Comparison of ENCODE assay signal across 8 cellular contexts in the genomic region with DNA sequence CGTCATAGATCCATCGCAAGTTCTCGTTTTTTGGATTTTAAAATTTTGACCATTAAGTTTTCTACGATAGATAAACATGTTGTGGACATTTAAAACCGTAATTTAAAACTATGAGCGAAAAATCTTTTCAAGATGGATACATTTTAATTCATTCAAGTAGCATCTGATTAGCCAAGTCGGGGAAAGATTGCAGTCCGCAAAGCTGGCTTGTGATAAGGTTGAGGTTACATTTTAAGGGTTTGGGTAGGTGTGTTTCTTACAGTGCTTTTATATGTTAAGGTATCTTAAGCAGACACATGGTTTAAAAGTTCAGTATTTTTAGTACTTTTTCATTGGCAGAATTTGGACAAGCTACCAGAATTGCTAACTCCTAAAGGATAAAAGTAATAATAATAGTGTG. TPM values are rescaled to one million over a fixed set of nuclear protein-coding genes. Genes with fewer than 3 reads are reported as not detected.
DNase-seq lines count a peak whose midpoint lies in the region; ATAC-seq and TF ChIP-seq lines count a peak whose summit lies in the region.

No MANE protein-coding gene starts in this region.

- intact Hi-C loops in CD8-positive, alpha-beta T cell (cut with DNase I, micrococcal nuclease), result loop anchor here in 1 of 2 experiments (2.0 to 5.0 kb wide), 2 partner anchors 16 to 1544 kb away; partner anchors contain the start of gene AGPAT4

- no peaks in the 10 kb centered on the region for H3K36me3 ChIP-seq in CD8-positive, alpha-beta T cell (ENCODE audit: insufficient read depth, low read length)
- peaks cover 18% of the 10 kb centered on the region for H3K36me3 ChIP-seq in NT2/D1 (ENCODE audit: insufficient read depth, insufficient read length, low read length)
- peaks cover 6% of the 10 kb centered on the region for H3K36me3 ChIP-seq in effector memory CD4-positive, alpha-beta T cell (ENCODE audit: control insufficient read depth, insufficient read depth, low read length)

- no peaks in the 10 kb centered on the region for H3K27me3 Mint-ChIP-seq in CD8-positive, alpha-beta T cell (ENCODE audit: low read depth)
- H3K27me3 Mint-ChIP-seq in nephron progenitor cell (ENCODE audit: low read depth, poor library complexity), result peaks cover 5% of the 10 kb centered on the region

- no peak for DNase-seq in CD8-positive, alpha-beta T cell
- DNase-seq in NT2/D1 (ENCODE audit: low read depth, low spot score) (no peak), nephron progenitor cell (no peak), DMS79 (lab: John Stamatoyannopoulos, UW) (no peak), NCI-H2171 treated with DMSO at 0.1 percent for 48 hours (lab: John Stamatoyannopoulos, UW) (no peak)
- DNase-seq in effector memory CD4-positive, alpha-beta T cell, result no peak

- no peaks in the 10 kb centered on the region for H3K9me3 Mint-ChIP-seq in CD8-positive, alpha-beta T cell
- H3K9me3 Mint-ChIP-seq in nephron progenitor cell, result peaks cover 14% of the 10 kb centered on the region

- peaks cover 65% of the 10 kb centered on the region for H3K4me1 ChIP-seq in CD8-positive, alpha-beta T cell (ENCODE audit: insufficient read depth, low read length)
- no peaks in the 10 kb centered on the region for H3K4me1 ChIP-seq in NT2/D1 (ENCODE audit: insufficient read depth, insufficient read length)
- peaks cover 36% of the 10 kb centered on the region for H3K4me1 ChIP-seq in effector memory CD4-positive, alpha-beta T cell (ENCODE audit: control insufficient read depth, insufficient read depth, low read length, poor library complexity, severe bottlenecking)

- peak overlapping the region; percentile 91 for H3K27ac Mint-ChIP-seq in CD8-positive, alpha-beta T cell
- H3K27ac Mint-ChIP-seq in nephron progenitor cell, result peak overlapping the region; percentile 97

- peak overlapping the region; percentile 94 for H3K4me3 ChIP-seq in CD8-positive, alpha-beta T cell (ENCODE audit: low read depth, low read length)
- peak overlapping the region; percentile 85 for H3K4me3 ChIP-seq in NT2/D1 (ENCODE audit: insufficient read length, low read depth)
- peak overlapping the region; percentile 92 for H3K4me3 ChIP-seq in effector memory CD4-positive, alpha-beta T cell (ENCODE audit: insufficient read depth, low read depth, low read length, poor library complexity, severe bottlenecking)

- H3K9me3 ChIP-seq in CD8-positive, alpha-beta T cell (ENCODE audit: low read length), result no peaks in the 10 kb centered on the region
- no peaks in the 10 kb centered on the region for H3K9me3 ChIP-seq in NT2/D1 (ENCODE audit: insufficient read depth, low read length)
- no peaks in the 10 kb centered on the region for H3K9me3 ChIP-seq in effector memory CD4-positive, alpha-beta T cell (ENCODE audit: control insufficient read depth, low read length)

- no peaks in the 10 kb centered on the region for H3K27me3 ChIP-seq in CD8-positive, alpha-beta T cell (ENCODE audit: insufficient read depth, low read length)
- no peaks in the 10 kb centered on the region for H3K27me3 ChIP-seq in NT2/D1 (ENCODE audit: insufficient read depth, insufficient read length)
- no peaks in the 10 kb centered on the region for H3K27me3 ChIP-seq in effector memory CD4-positive, alpha-beta T cell (replicated peaks; ENCODE audit: control insufficient read depth, insufficient read depth, low read length, poor library complexity, severe bottlenecking)

- peak overlapping the region; percentile 90 for H3K9ac ChIP-seq in NT2/D1 (ENCODE audit: insufficient read length, low read depth)

- peak overlapping the region; percentile 94 for H3K27ac ChIP-seq in CD8-positive, alpha-beta T cell (ENCODE audit: low read depth, low read length)
- peak overlapping the region; percentile 94 for H3K27ac ChIP-seq in effector memory CD4-positive, alpha-beta T cell (ENCODE audit: insufficient read depth, low read length, poor library complexity, severe bottlenecking)

- no peak for TF ChIP-seq CTCF in CD8-positive, alpha-beta T cell (IDR thresholded peaks at IDR 0.05)
- no peak for TF ChIP-seq CTCF in nephron progenitor cell (IDR thresholded peaks at IDR 0.05)

- H3K36me3 Mint-ChIP-seq in CD8-positive, alpha-beta T cell, result peaks cover 21% of the 10 kb centered on the region
- H3K36me3 Mint-ChIP-seq in nephron progenitor cell (ENCODE audit: low read depth), result peaks cover 55% of the 10 kb centered on the region

- H3K4me1 Mint-ChIP-seq in CD8-positive, alpha-beta T cell (ENCODE audit: low read depth), result peaks cover 67% of the 10 kb centered on the region
- H3K4me1 Mint-ChIP-seq in nephron progenitor cell, result peaks cover 35% of the 10 kb centered on the region

- POLR2A ChIA-PET in CD8-positive, alpha-beta T cell (lab: Charles Lee), result interaction anchor here (0.6 to 5.2 kb wide), 6 partner anchors 9 to 251 kb away, joined by 3 to 91 read pairs (median 7); partner anchors contain the start of genes ACAT2, MRPL18, SOD2 and TCP1

- H3K4me3 Mint-ChIP-seq in CD8-positive, alpha-beta T cell, result peak overlapping the region; percentile 87
- peak overlapping the region; percentile 94 for H3K4me3 Mint-ChIP-seq in nephron progenitor cell

- no peak for ATAC-seq in CD8-positive, alpha-beta T cell
- no peak for ATAC-seq in GM19351 (IDR thresholded peaks at IDR 0.05; ENCODE audit: unreplicated experiment)
- no peak for ATAC-seq in GM21381 (IDR thresholded peaks at IDR 0.05; ENCODE audit: unreplicated experiment)

- CTCF ChIA-PET in CD8-positive, alpha-beta T cell (lab: Charles Lee), result interaction anchor here (1.0 to 1.6 kb wide), 3 partner anchors 8 to 49 kb away, joined by 3 to 7 read pairs (median 3); no protein-coding TSS in a partner anchor

RNA-seq across cellular contexts. Expression of gene WTAP, which starts 1.2 kb away (rescaled TPM):
- total RNA-seq in CD8-positive, alpha-beta T cell, result 100 to 1,000 TPM; 224 to 226 TPM

RNA-seq across cellular contexts. Expression of gene ACAT2, which starts 33.3 kb away (rescaled TPM):
- total RNA-seq in CD8-positive, alpha-beta T cell, result 10 to 100 TPM; 23.3 to 24.1 TPM

RNA-seq across cellular contexts. Expression of gene SOD2, which starts 35.5 kb away (rescaled TPM):
- total RNA-seq in CD8-positive, alpha-beta T cell, result 10 to 100 TPM; 99.1 to 99.6 TPM
